14 cellular contexts compared by ENCODE assay signal in genomic region chr2:191266201-191266600, GRCh38. TPM values are rescaled to one million over a fixed set of nuclear protein-coding genes. Genes with fewer than 3 reads are reported as not detected.
DNase-seq lines count a peak whose midpoint lies in the region; ATAC-seq and TF ChIP-seq lines count a peak whose summit lies in the region.
"Had no signal": no experiment of that assay in that cellular context is flagged by ENCODE, and none has a peak within 500 bp of the region (broad histone marks: within the 10 kb centered on the region; RNA-seq: fewer than 3 reads in every experiment).

No MANE protein-coding gene starts in this region.

- H3K23ac ChIP-seq in mesenchymal stem cell (ENCODE audit: low read length in 2 of 2) = no peak overlapping the region

- H3K27ac ChIP-seq in colonic mucosa (peak overlapping the region; percentile 29), mesenchymal stem cell (ENCODE audit: low read length, poor library complexity, severe bottlenecking) (peak overlapping the region; percentile 74), transverse colon (peak overlapping the region in 3 of 4 donors; percentile 15 to 53 (median 37))
- H3K27ac ChIP-seq: ovary had no signal

- no peak for TF ChIP-seq POLR2A in transverse colon (IDR thresholded peaks at IDR 0.05)

- H3K27me3 ChIP-seq in colonic mucosa (no peaks in the 10 kb centered on the region), mesenchymal stem cell (ENCODE audit: control insufficient read depth in 1 of 2, insufficient read depth in 1 of 2, low read length in 2 of 2) (no peaks in the 10 kb centered on the region), transverse colon (no peaks in the 10 kb centered on the region)
- H3K27me3 ChIP-seq: ovary had no signal

- H3K4me2 ChIP-seq in mesenchymal stem cell (ENCODE audit: low read length, poor library complexity, severe bottlenecking) = no peak overlapping the region

- 99% methylated on average over 2 of the region's 2 CpGs for WGBS in mesenchymal stem cell
- WGBS in transverse colon (ENCODE audit: low coverage in 1 of 2), 2 donors = 88% methylated on average over 2 of the region's 2 CpGs; no CpG with 5 or more reads in 1 of the 2 donors

- no peak overlapping the region for H2BK15ac ChIP-seq in mesenchymal stem cell (ENCODE audit: low read depth, poor library complexity, severe bottlenecking)

- no peak overlapping the region for H3K4me3 ChIP-seq in colonic mucosa
- peak overlapping the region in 1 of 2 experiments; percentile 56 for H3K4me3 ChIP-seq in mesenchymal stem cell (ENCODE audit: insufficient read depth in 1 of 2, low read depth in 1 of 2, low read length in 2 of 2)
- no peak overlapping the region for H3K4me3 ChIP-seq in transverse colon
- H3K4me3 ChIP-seq: ovary had no signal

- POLR2A ChIA-PET in activated CD4-positive, alpha-beta T cell treated with anti-CD3 and anti-CD28 coated beads for 36 hours (lab: Charles Lee) = no interaction called here

- peaks cover 3% of the 10 kb centered on the region for H3K79me1 ChIP-seq in mesenchymal stem cell (replicated peaks; ENCODE audit: low read length, poor library complexity, severe bottlenecking)

- in situ Hi-C loops in transverse colon (cut with MboI; ENCODE audit: low pct_ligation_motif_present in 1 of 4, low pct_unique_long_range_greater_than_20kb in 1 of 4, low sequenced_read_pairs in 3 of 4) = no loop called here

- H3K27me3 Mint-ChIP-seq in HFFc6 (ENCODE audit: insufficient read depth) (no peaks in the 10 kb centered on the region), immature natural killer cell (ENCODE audit: low read depth in 3 of 3) (peaks cover 0 to 2% (median 1%) of the 10 kb centered on the region in 3 donors)
- peaks cover 7% of the 10 kb centered on the region for H3K27me3 Mint-ChIP-seq in activated CD4-positive, alpha-beta T cell treated with anti-CD3 and anti-CD28 coated beads for 36 hours

- H3K36me3 ChIP-seq in colonic mucosa = no peaks in the 10 kb centered on the region
- H3K36me3 ChIP-seq in mesenchymal stem cell (ENCODE audit: control insufficient read depth in 1 of 2, insufficient read depth in 2 of 2, low read depth in 1 of 2, low read length in 2 of 2) = peaks cover 0 to 10% of the 10 kb centered on the region in 2 experiments
- no peaks in the 10 kb centered on the region for H3K36me3 ChIP-seq in transverse colon
- H3K36me3 ChIP-seq: ovary had no signal

- H2BK120ac ChIP-seq in mesenchymal stem cell (ENCODE audit: low read depth, low read length) = no peak overlapping the region

- no peak overlapping the region for H4K8ac ChIP-seq in mesenchymal stem cell (ENCODE audit: low read length)

- no peaks in the 10 kb centered on the region for H3K9me3 ChIP-seq in colonic mucosa
- H3K9me3 ChIP-seq in mesenchymal stem cell (ENCODE audit: control insufficient read depth, low read length) = no peaks in the 10 kb centered on the region
- H3K9me3 ChIP-seq in transverse colon = no peaks in the 10 kb centered on the region
- H3K9me3 ChIP-seq: ovary had no signal

- no peak for TF ChIP-seq CTCF in HFFc6 (IDR thresholded peaks at IDR 0.05)
- TF ChIP-seq CTCF in colonic mucosa (IDR thresholded peaks at IDR 0.05) = no peak
- TF ChIP-seq CTCF in transverse colon (IDR thresholded peaks at IDR 0.05) = no peak

- H3K4ac ChIP-seq in mesenchymal stem cell (ENCODE audit: low read depth in 1 of 2, low read length in 2 of 2) = no peak overlapping the region

- H3K27ac Mint-ChIP-seq in HFFc6 = peak overlapping the region; percentile 97
- H3K27ac Mint-ChIP-seq in immature natural killer cell = no peak overlapping the region
- no peak overlapping the region for H3K27ac Mint-ChIP-seq in activated CD4-positive, alpha-beta T cell treated with anti-CD3 and anti-CD28 coated beads for 36 hours
- H3K27ac Mint-ChIP-seq: activated naive CD8-positive, alpha-beta T cell treated with anti-CD3 and anti-CD28 coated beads, Interleukin-2, amount 50 U/mL, for 24 hours had no signal

- no peak overlapping the region for H3K18ac ChIP-seq in mesenchymal stem cell (ENCODE audit: low read depth in 1 of 2, low read length in 2 of 2)

- CTCF ChIA-PET in activated CD4-positive, alpha-beta T cell treated with anti-CD3 and anti-CD28 coated beads for 36 hours (lab: Charles Lee) = interaction anchor here (0.6 kb wide), 1 partner anchor 22 kb away, joined by 3 read pairs; no protein-coding TSS in a partner anchor

- peak overlapping the region; percentile 63 for H2AK5ac ChIP-seq in mesenchymal stem cell (ENCODE audit: low read length, severe bottlenecking)

- DNase-seq in HFFc6 (no peak), colonic mucosa (no peak), mesenchymal stem cell (no peak), transverse colon (no peak), immature natural killer cell (no peak)
- DNase-seq in activated CD4-positive, alpha-beta T cell treated with anti-CD3 and anti-CD28 coated beads for 36 hours = no peak
- DNase-seq: activated CD4-positive, CD25-positive, alpha-beta regulatory T cell; activated CD8-positive, alpha-beta memory T cell treated with anti-CD3 and anti-CD28 coated beads, Interleukin-2, amount 50 U/mL, for 48 hours; activated naive CD8-positive, alpha-beta T cell treated with anti-CD3 and anti-CD28 coated beads, Interleukin-2, amount 50 U/mL, for 24 hours; midbrain; NCI-H1105; NCI-H2227 treated with DMSO at 0.1 percent for 48 hours had no signal

- no peak for ATAC-seq in activated CD4-positive, alpha-beta T cell treated with anti-CD3 and anti-CD28 coated beads for 36 hours
- ATAC-seq in HG03457 (IDR thresholded peaks at IDR 0.05; ENCODE audit: unreplicated experiment) = no peak
- ATAC-seq: activated naive CD8-positive, alpha-beta T cell treated with anti-CD3 and anti-CD28 coated beads, Interleukin-2, amount 50 U/mL, for 24 hours had no signal

- no peak overlapping the region for H3K14ac ChIP-seq in mesenchymal stem cell (ENCODE audit: low read length in 2 of 2)

- H3K4me1 ChIP-seq in colonic mucosa = peaks cover 3% of the 10 kb centered on the region
- peaks cover 8% of the 10 kb centered on the region for H3K4me1 ChIP-seq in mesenchymal stem cell (ENCODE audit: control insufficient read depth, insufficient read depth, low read depth, low read length)
- peaks cover 0 to 36% (median 15%) of the 10 kb centered on the region in 4 donors for H3K4me1 ChIP-seq in transverse colon

- TF ChIP-seq EP300 in transverse colon (IDR thresholded peaks at IDR 0.05; ENCODE audit: low read depth) = no peak

- no peak overlapping the region for H2BK5ac ChIP-seq in mesenchymal stem cell (ENCODE audit: low read depth, low read length, poor library complexity, severe bottlenecking)

- H4K91ac ChIP-seq in mesenchymal stem cell (ENCODE audit: low read length) = no peak overlapping the region

- H3K4me1 Mint-ChIP-seq in HFFc6 (ENCODE audit: low read depth) = peaks cover 100% of the 10 kb centered on the region
- H3K4me1 Mint-ChIP-seq in immature natural killer cell = no peaks in the 10 kb centered on the region
- H3K4me1 Mint-ChIP-seq in activated CD4-positive, alpha-beta T cell treated with anti-CD3 and anti-CD28 coated beads for 36 hours = peaks cover 6% of the 10 kb centered on the region

- H3K9ac ChIP-seq in colonic mucosa (ENCODE audit: low read depth in 2 of 2, low read length in 2 of 2) (no peak overlapping the region), mesenchymal stem cell (ENCODE audit: low read length) (peak overlapping the region; percentile 66)

- H3K9me3 Mint-ChIP-seq in HFFc6 (no peaks in the 10 kb centered on the region), immature natural killer cell (peaks cover 0 to 2% (median 0%) of the 10 kb centered on the region in 6 donors)
- no peaks in the 10 kb centered on the region for H3K9me3 Mint-ChIP-seq in activated CD4-positive, alpha-beta T cell treated with anti-CD3 and anti-CD28 coated beads for 36 hours (ENCODE audit: low read depth)
- H3K9me3 Mint-ChIP-seq: activated naive CD8-positive, alpha-beta T cell treated with anti-CD3 and anti-CD28 coated beads, Interleukin-2, amount 50 U/mL, for 24 hours had no signal

- H3K36me3 Mint-ChIP-seq in HFFc6 (ENCODE audit: low read depth) (peaks cover 22% of the 10 kb centered on the region), immature natural killer cell (peaks cover 0 to 4% (median 0%) of the 10 kb centered on the region in 3 donors)
- H3K36me3 Mint-ChIP-seq in activated CD4-positive, alpha-beta T cell treated with anti-CD3 and anti-CD28 coated beads for 36 hours (ENCODE audit: low read depth) = no peaks in the 10 kb centered on the region

- no peak overlapping the region for H2AFZ ChIP-seq in mesenchymal stem cell (ENCODE audit: low read depth, low read length)

- H3K4me3 Mint-ChIP-seq in HFFc6 (peak overlapping the region; percentile 86), immature natural killer cell (no peak overlapping the region)
- H3K4me3 Mint-ChIP-seq in activated CD4-positive, alpha-beta T cell treated with anti-CD3 and anti-CD28 coated beads for 36 hours = no peak overlapping the region
- H3K4me3 Mint-ChIP-seq: activated naive CD8-positive, alpha-beta T cell treated with anti-CD3 and anti-CD28 coated beads, Interleukin-2, amount 50 U/mL, for 24 hours had no signal

- intact Hi-C loops in colonic mucosa (cut with DNase I) = no loop called here
- intact Hi-C loops in transverse colon (cut with DNase I; ENCODE audit: low total_unique reads) = no loop called here
- intact Hi-C loops in activated CD4-positive, alpha-beta T cell treated with anti-CD3 and anti-CD28 coated beads for 36 hours (cut with DNase I, micrococcal nuclease) = no loop called here

- no peak overlapping the region for H2BK12ac ChIP-seq in mesenchymal stem cell (ENCODE audit: low read length in 2 of 2)

RNA-seq across cellular contexts. Expression of gene MYO1B, which starts 21.0 kb away (rescaled TPM):
- 100 to 1,000 TPM; 214 to 254 (median 236) TPM for total RNA-seq in HFFc6 (2021; fragmentation: NEBNext Ultra II Directional; extraction: Animal tissue kit (Norgen Biotek cat#: 25700))
- total RNA-seq in colonic mucosa (10 to 100 TPM; 75.0 to 78.2 TPM), transverse colon (10 to 100 TPM; 17.9 to 37.0 (median 35.0) TPM)
- polyA plus RNA-seq in mesenchymal stem cell (2013, experiment 1 of 2) = 35.3 TPM
- 35.3 TPM for polyA plus RNA-seq in mesenchymal stem cell (2013, experiment 2 of 2)
- not detected for polyA plus RNA-seq in immature natural killer cell
- total RNA-seq in activated CD4-positive, alpha-beta T cell treated with anti-CD3 and anti-CD28 coated beads for 36 hours = 10 to 100 TPM; 29.7 to 36.7 TPM
